8 cellular contexts compared by ENCODE assay signal in genomic region chr20:50731930-50732690, GRCh38. TPM values are rescaled to one million over a fixed set of nuclear protein-coding genes. Genes with fewer than 3 reads are reported as not detected.
DNase-seq lines count a peak whose midpoint lies in the region; ATAC-seq and TF ChIP-seq lines count a peak whose summit lies in the region.

No MANE protein-coding gene starts in this region.

- H3K27me3 ChIP-seq in left ventricle myocardium inferior (ENCODE audit: low read depth) (peaks cover 13% of the 10 kb centered on the region), WERI-Rb-1 (ENCODE audit: insufficient read depth, low read depth, severe bottlenecking) (no peaks in the 10 kb centered on the region), right cardiac atrium (ENCODE audit: control insufficient read depth, insufficient read depth) (no peaks in the 10 kb centered on the region), skeletal muscle tissue (ENCODE audit: control insufficient read depth in 3 of 3, insufficient read depth in 3 of 3, low read length in 3 of 3) (no peaks in the 10 kb centered on the region)

- TF ChIP-seq CTCF in left ventricle myocardium inferior (IDR thresholded peaks at IDR 0.05; ENCODE audit: borderline replicate concordance) (no peak), WERI-Rb-1 (IDR thresholded peaks at IDR 0.05; ENCODE audit: low read depth, low read length) (no peak)

- 11% methylated on average over 29 of the region's 29 CpGs for WGBS in right cardiac atrium

- DNase-seq in left ventricle myocardium inferior (no peak), left ventricle myocardium superior (no peak), WERI-Rb-1 (peak; percentile 27), right cardiac atrium (no peak), AG20443 (ENCODE audit: low spot score) (no peak), occipital lobe (lab: John Stamatoyannopoulos, UW) (no peak)

- H3K36me3 ChIP-seq in left ventricle myocardium inferior (no peaks in the 10 kb centered on the region), WERI-Rb-1 (peaks cover 9% of the 10 kb centered on the region), skeletal muscle tissue (ENCODE audit: control insufficient read depth in 3 of 3, insufficient read depth in 3 of 3, low read length in 3 of 3) (no peaks in the 10 kb centered on the region)

- H3K27ac ChIP-seq in left ventricle myocardium inferior (replicated peaks) = peak overlapping the region; percentile 90
- H3K27ac ChIP-seq in WERI-Rb-1 = peak overlapping the region; percentile 84
- H3K27ac ChIP-seq in right cardiac atrium (ENCODE audit: low read length) = peak overlapping the region; percentile 24
- H3K27ac ChIP-seq in skeletal muscle tissue (ENCODE audit: low read depth, low read length) = no peak overlapping the region

- ATAC-seq in left ventricle myocardium superior (no peak), right cardiac atrium (no peak), GM21381 (IDR thresholded peaks at IDR 0.05; ENCODE audit: unreplicated experiment) (no peak)

- no peaks in the 10 kb centered on the region for H3K9me3 ChIP-seq in left ventricle myocardium inferior (replicated peaks)
- no peaks in the 10 kb centered on the region for H3K9me3 ChIP-seq in WERI-Rb-1 (ENCODE audit: severe bottlenecking)
- no peaks in the 10 kb centered on the region for H3K9me3 ChIP-seq in right cardiac atrium (ENCODE audit: control insufficient read depth, low read length)
- H3K9me3 ChIP-seq in skeletal muscle tissue (ENCODE audit: control insufficient read depth in 3 of 3, low read length in 3 of 3) = no peaks in the 10 kb centered on the region

- intact Hi-C loops in left ventricle myocardium inferior (cut with micrococcal nuclease) = no loop called here
- intact Hi-C loops in left ventricle myocardium superior (cut with micrococcal nuclease) = no loop called here
- intact Hi-C loops in right cardiac atrium (cut with DNase I) = loop anchor here in 1 of 4 donors (10.0 kb wide), 1 partner anchor 547 kb away; no protein-coding TSS in a partner anchor

- peak overlapping the region in 2 of 3 donors; percentile 69 to 83 for H3K9ac ChIP-seq in skeletal muscle tissue (ENCODE audit: low read depth in 1 of 3, low read length in 3 of 3)

- H3K4me1 ChIP-seq in left ventricle myocardium inferior = peaks cover 39% of the 10 kb centered on the region
- H3K4me1 ChIP-seq in right cardiac atrium (ENCODE audit: control insufficient read depth, insufficient read depth, low read length) = no peaks in the 10 kb centered on the region
- H3K4me1 ChIP-seq in skeletal muscle tissue (ENCODE audit: control insufficient read depth in 3 of 3, insufficient read depth in 3 of 3, low read length in 3 of 3) = peaks cover 11 to 12% (median 11%) of the 10 kb centered on the region in 3 donors

- peak overlapping the region; percentile 92 for H3K4me3 ChIP-seq in left ventricle myocardium inferior
- peak overlapping the region; percentile 77 for H3K4me3 ChIP-seq in WERI-Rb-1 (ENCODE audit: low read depth, low read length)
- H3K4me3 ChIP-seq in right cardiac atrium (ENCODE audit: low read length) = peak overlapping the region; percentile 63
- H3K4me3 ChIP-seq in skeletal muscle tissue (ENCODE audit: low read length in 3 of 3) = peak overlapping the region; percentile 75 to 83 (median 79)

RNA-seq across cellular contexts. Expression of gene PARD6B, which starts 0.7 kb away (rescaled TPM):
- total RNA-seq in left ventricle myocardium inferior = 3.4 TPM
- total RNA-seq in left ventricle myocardium superior = 7.1 TPM
- total RNA-seq in right cardiac atrium = 1 to 10 TPM; 2.5 to 5.2 (median 3.5) TPM
- polyA plus RNA-seq in right cardiac atrium = 0.93 TPM
- total RNA-seq in skeletal muscle tissue = 0.52 TPM
- total RNA-seq in occipital lobe = 17.5 TPM

RNA-seq across cellular contexts. Expression of gene RIPOR3, which starts 40.8 kb away (rescaled TPM):
- total RNA-seq in left ventricle myocardium inferior (6.5 TPM), left ventricle myocardium superior (8.0 TPM), right cardiac atrium (1 to 10 TPM; 2.1 to 6.9 (median 2.9) TPM), skeletal muscle tissue (2.6 TPM), occipital lobe (1.7 TPM)
- 12.9 TPM for polyA plus RNA-seq in right cardiac atrium
